ENCODE assay signal across 17 cellular contexts in genomic region chr7:77282897-77283296, GRCh38.
DNase-seq lines count a peak whose midpoint lies in the region; ATAC-seq and TF ChIP-seq lines count a peak whose summit lies in the region.
"Had no signal": no experiment of that assay in that cellular context is flagged by ENCODE, and none has a peak within 500 bp of the region (broad histone marks: within the 10 kb centered on the region; RNA-seq: fewer than 3 reads in every experiment).

No MANE protein-coding gene starts in this region.

- no peaks in the 10 kb centered on the region for H3K9me3 Mint-ChIP-seq in nephron

- no peaks in the 10 kb centered on the region for H3K79me2 ChIP-seq in OCI-LY7 (ENCODE audit: insufficient read depth, low read depth, low read length)

- H3K36me3 ChIP-seq in ascending aorta (no peaks in the 10 kb centered on the region), aorta (ENCODE audit: control insufficient read depth in 1 of 2, insufficient read depth in 2 of 2, low read length in 1 of 2) (no peaks in the 10 kb centered on the region), OCI-LY7 (ENCODE audit: insufficient read depth, low read length) (no peaks in the 10 kb centered on the region)

- H3K9me3 ChIP-seq in ascending aorta (no peaks in the 10 kb centered on the region), aorta (ENCODE audit: control insufficient read depth, low read length) (no peaks in the 10 kb centered on the region), OCI-LY7 (ENCODE audit: low read length) (no peaks in the 10 kb centered on the region)

- POLR2A ChIA-PET in OCI-LY7 (lab: Charles Lee): interaction anchor here (0.8 kb wide), 1 partner anchor 9 kb away, joined by 3 read pairs; no protein-coding TSS in a partner anchor

- ATAC-seq in Right ventricle myocardium superior (ENCODE audit: poor library complexity) (peak; percentile 41), aorta (ENCODE audit: low FRiP score) (no peak)

- H3K4me1 ChIP-seq in ascending aorta: peaks cover 14 to 25% of the 10 kb centered on the region in 2 donors
- peaks cover 0 to 2% of the 10 kb centered on the region in 2 donors for H3K4me1 ChIP-seq in aorta (ENCODE audit: control insufficient read depth in 1 of 2, insufficient read depth in 2 of 2, low read length in 2 of 2)
- no peaks in the 10 kb centered on the region for H3K4me1 ChIP-seq in OCI-LY7 (ENCODE audit: insufficient read depth, low read length, poor library complexity, severe bottlenecking)

- H3K27me3 ChIP-seq in ascending aorta (no peaks in the 10 kb centered on the region), aorta (ENCODE audit: control insufficient read depth in 1 of 2, insufficient read depth in 2 of 2, low read length in 1 of 2) (no peaks in the 10 kb centered on the region)
- H3K27me3 ChIP-seq: BLaER1 treated with 17β-estradiol and CSF1 and Interleukin-3, amounts not matched to agents 10 nM and 100 nM had no signal

- CTCF ChIA-PET in OCI-LY7 (lab: Charles Lee; ENCODE audit: unreplicated experiment): no interaction called here

- H3K4me2 ChIP-seq in OCI-LY7 (ENCODE audit: low read length): no peak overlapping the region

- no peak for TF ChIP-seq CTCF in ascending aorta (IDR thresholded peaks at IDR 0.05)
- no peak for TF ChIP-seq CTCF in nephron (IDR thresholded peaks at IDR 0.05; ENCODE audit: unreplicated experiment in 3 of 3)
- no peak for TF ChIP-seq CTCF in OCI-LY7 (conservative IDR thresholded peaks at IDR 0.05; ENCODE audit: low read length)

- peak overlapping the region; percentile 24 to 54 for H3K4me3 ChIP-seq in ascending aorta
- H3K4me3 ChIP-seq in aorta (ENCODE audit: low read length in 2 of 2): peak overlapping the region; percentile 37 to 82
- no peak overlapping the region for H3K4me3 ChIP-seq in OCI-LY7 (ENCODE audit: low read depth, low read length, poor library complexity, severe bottlenecking)
- H3K4me3 ChIP-seq: BLaER1 treated with 17β-estradiol and CSF1 and Interleukin-3, amounts not matched to agents 10 nM and 100 nM had no signal

- H3K36me3 Mint-ChIP-seq in nephron (ENCODE audit: low read depth): peaks cover 8% of the 10 kb centered on the region

- DNase-seq in Right ventricle myocardium superior (no peak), cardiac septum (ENCODE audit: low spot score) (no peak), ascending aorta (ENCODE audit: low spot score in 2 of 2) (no peak), aorta (no peak), OCI-LY7 (ENCODE audit: low spot score) (no peak), hypothalamus (lab: John Stamatoyannopoulos, UW) (no peak), COR-L47 (lab: John Stamatoyannopoulos, UW) (no peak)
- DNase-seq: EL, Kasumi-1, NCI-H1105 treated with DMSO at 0.1 percent for 48 hours, NCI-H187, NCI-H446 treated with DMSO at 0.1 percent for 48 hours, NCI-H748 treated with DMSO at 0.1 percent for 48 hours, SIG-M5 had no signal

- no peaks in the 10 kb centered on the region for H4K20me1 ChIP-seq in OCI-LY7 (ENCODE audit: insufficient read depth, low read length)
- H4K20me1 ChIP-seq: BLaER1 treated with 17β-estradiol and CSF1 and Interleukin-3, amounts not matched to agents 10 nM and 100 nM had no signal

- no peak overlapping the region for H3K4me3 Mint-ChIP-seq in nephron

- peak overlapping the region; percentile 60 to 64 for H3K27ac ChIP-seq in ascending aorta
- H3K27ac ChIP-seq in aorta (ENCODE audit: low read depth in 1 of 2, low read length in 2 of 2): peak overlapping the region in 1 of 2 donors; percentile 44
- no peak overlapping the region for H3K27ac ChIP-seq in OCI-LY7 (ENCODE audit: low read depth, low read length, poor library complexity, severe bottlenecking)
- H3K27ac ChIP-seq: HL-60 had no signal

- no peaks in the 10 kb centered on the region for H3K27me3 Mint-ChIP-seq in nephron (ENCODE audit: low read depth)

- peaks cover 24% of the 10 kb centered on the region for H3K4me1 Mint-ChIP-seq in nephron

- H3K27ac Mint-ChIP-seq in nephron: peak overlapping the region in 2 of 3 experiments; percentile 44 to 64

- 2 to 6% methylated on average over 1 of the region's 1 CpG for WGBS in aorta, 2 donors

- H3K9me2 ChIP-seq in OCI-LY7 (ENCODE audit: insufficient read depth, low read length): no peaks in the 10 kb centered on the region

- no TSS peak for BruUV-seq in OCI-LY7 (replicated peaks; lab: Mats Ljungman, UMichigan)

- intact Hi-C loops in Right ventricle myocardium superior (cut with DNase I) (no loop called here), cardiac septum (cut with DNase I) (no loop called here), ascending aorta (cut with DNase I) (no loop called here), aorta (cut with DNase I) (no loop called here), OCI-LY7 (cut with micrococcal nuclease; ENCODE audit: unreplicated experiment) (no loop called here)

- no peak overlapping the region for H2AFZ ChIP-seq in OCI-LY7 (ENCODE audit: low read length)
